ENCODE assay signal across 27 cellular contexts in the genomic region with DNA sequence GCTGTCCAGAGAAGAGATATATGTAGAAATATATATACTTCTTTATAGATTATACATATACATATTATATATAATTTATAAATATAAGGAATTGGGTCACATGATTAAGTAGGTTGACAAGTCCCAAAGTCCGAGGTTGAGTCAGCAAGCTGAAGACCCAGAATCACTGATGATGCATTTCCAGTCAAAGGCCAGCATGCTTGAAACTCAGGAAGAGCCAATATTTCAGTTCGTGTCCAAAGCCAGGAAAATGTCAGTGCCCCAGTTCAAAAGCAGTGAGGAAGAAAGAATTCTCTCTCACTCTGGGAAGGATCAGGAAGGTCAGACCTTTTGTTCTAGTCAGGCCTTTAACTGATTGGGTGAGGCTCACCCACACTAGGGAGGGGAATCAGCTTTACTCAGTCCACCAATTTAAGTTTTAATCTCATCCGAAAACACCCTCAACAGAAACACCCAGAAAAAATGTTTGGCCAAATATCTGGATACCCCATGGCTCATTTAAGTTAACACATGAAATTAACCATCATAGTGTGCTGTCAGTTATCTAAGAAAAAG. TPM values are rescaled to one million over a fixed set of nuclear protein-coding genes. Genes with fewer than 3 reads are reported as not detected.
"Had no signal": no experiment of that assay in that cellular context is flagged by ENCODE, and none has a peak within 500 bp of the region (broad histone marks: within the 10 kb centered on the region; RNA-seq: fewer than 3 reads in every experiment).

No MANE protein-coding gene starts in this region.

- H3K4me3 Mint-ChIP-seq: activated B cell treated with CpG ODN at 0.5 μM for 24 hours; activated CD4-positive, alpha-beta T cell treated with anti-CD3 and anti-CD28 coated beads, Interleukin-2, amount 10 ng/mL, durations not matched to agents 24 days and 14 days; activated CD8-positive, alpha-beta memory T cell treated with anti-CD3 and anti-CD28 coated beads, Interleukin-2, amount 10 ng/mL, durations not matched to agents 7 days and 5 days; activated naive CD4-positive, alpha-beta T cell treated with anti-CD3 and anti-CD28 coated beads for 36 hours; activated naive CD8-positive, alpha-beta T cell; activated T-cell treated with anti-CD3 and anti-CD28 coated beads, Interleukin-2, amount 50 U/mL, for 24 hours; activated T-helper 1 cell treated with anti-CD3 and anti-CD28 coated beads, Interleukin-12 subunit alpha, Interleukin-12 subunit beta, Interleukin-2, Interleukin-4 antibody, amounts not matched to agents 30 ng/mL and 10 ng/mL and 1 ng/mL, durations not matched to agents 14 hours and 24 hours and 36 hours had no signal

- DNase-seq: activated B cell treated with CpG ODN at 0.5 μM for 24 hours; activated CD4-positive, alpha-beta T cell treated with anti-CD3 and anti-CD28 coated beads for 1 hour; activated CD4-positive, alpha-beta T cell treated with anti-CD3 and anti-CD28 coated beads, Interleukin-2, amount 10 ng/mL, durations not matched to agents 24 days and 14 days; activated CD4-positive, alpha-beta T cell treated with anti-CD3 and anti-CD28 coated beads, Interleukin-2, amount 50 U/mL, for 48 hours; activated CD8-positive, alpha-beta memory T cell treated with anti-CD3 and anti-CD28 coated beads, Interleukin-2, amount 10 ng/mL, durations not matched to agents 7 days and 5 days; activated effector memory CD4-positive, alpha-beta T cell treated with Interleukin-2 at 50 U/mL for 16 hours; activated naive CD4-positive, alpha-beta T cell treated with anti-CD3 and anti-CD28 coated beads for 36 hours; activated T-cell treated with anti-CD3 and anti-CD28 coated beads, Interleukin-2, amount 50 U/mL, for 24 hours; central memory CD4-positive, alpha-beta T cell; Kasumi-1; KBM-7; MV-4-11; NCI-H1092 treated with DMSO at 0.1 percent for 48 hours; NCI-H1436; NCI-H1694 treated with DMSO at 0.1 percent for 48 hours; NCI-H2029 treated with DMSO at 0.1 percent for 48 hours; NCI-H510A treated with DMSO at 0.1 percent for 48 hours; NCI-H69; PC-3; SHP77 treated with DMSO at 0.1 percent for 48 hours; T-helper 2 cell; T1000 had no signal

- ATAC-seq: activated CD8-positive, alpha-beta memory T cell treated with anti-CD3 and anti-CD28 coated beads, Interleukin-2, amount 10 ng/mL, durations not matched to agents 7 days and 5 days; PC-3 had no signal

- H3K36me3 ChIP-seq: breast epithelium had no signal

- H3K27ac ChIP-seq: breast epithelium had no signal

- H3K27me3 ChIP-seq: breast epithelium had no signal

- H3K9me3 ChIP-seq: breast epithelium had no signal

- H3K4me1 Mint-ChIP-seq: activated B cell treated with CpG ODN at 0.5 μM for 24 hours; activated CD4-positive, alpha-beta T cell treated with anti-CD3 and anti-CD28 coated beads, Interleukin-2, amount 10 ng/mL, durations not matched to agents 24 days and 14 days; activated CD8-positive, alpha-beta memory T cell treated with anti-CD3 and anti-CD28 coated beads, Interleukin-2, amount 10 ng/mL, durations not matched to agents 7 days and 5 days had no signal

- H3K4me1 ChIP-seq: breast epithelium had no signal

- H3K9me3 Mint-ChIP-seq: activated B cell treated with CpG ODN at 0.5 μM for 24 hours; activated CD4-positive, alpha-beta T cell treated with anti-CD3 and anti-CD28 coated beads, Interleukin-2, amount 10 ng/mL, durations not matched to agents 24 days and 14 days; activated naive CD4-positive, alpha-beta T cell treated with anti-CD3 and anti-CD28 coated beads for 36 hours; activated T-cell treated with anti-CD3 and anti-CD28 coated beads, Interleukin-2, amount 50 U/mL, for 24 hours; activated T-helper 1 cell treated with anti-CD3 and anti-CD28 coated beads, Interleukin-12 subunit alpha, Interleukin-12 subunit beta, Interleukin-2, Interleukin-4 antibody, amounts not matched to agents 30 ng/mL and 10 ng/mL and 1 ng/mL, durations not matched to agents 14 hours and 24 hours and 36 hours had no signal

- H3K27ac Mint-ChIP-seq: activated B cell treated with CpG ODN at 0.5 μM for 24 hours; activated CD4-positive, alpha-beta T cell treated with anti-CD3 and anti-CD28 coated beads, Interleukin-2, amount 10 ng/mL, durations not matched to agents 24 days and 14 days; activated CD8-positive, alpha-beta memory T cell treated with anti-CD3 and anti-CD28 coated beads, Interleukin-2, amount 10 ng/mL, durations not matched to agents 7 days and 5 days; activated naive CD4-positive, alpha-beta T cell treated with anti-CD3 and anti-CD28 coated beads for 36 hours; activated naive CD8-positive, alpha-beta T cell; activated T-cell treated with anti-CD3 and anti-CD28 coated beads, Interleukin-2, amount 50 U/mL, for 24 hours; activated T-helper 1 cell treated with anti-CD3 and anti-CD28 coated beads, Interleukin-12 subunit alpha, Interleukin-12 subunit beta, Interleukin-2, Interleukin-4 antibody, amounts not matched to agents 30 ng/mL and 10 ng/mL and 1 ng/mL, durations not matched to agents 14 hours and 24 hours and 36 hours had no signal

- FAIRE-seq: RCC 7860, TTC549 had no signal

- H3K4me3 ChIP-seq: breast epithelium had no signal

- H3K27me3 Mint-ChIP-seq: activated B cell treated with CpG ODN at 0.5 μM for 24 hours; activated CD4-positive, alpha-beta T cell treated with anti-CD3 and anti-CD28 coated beads, Interleukin-2, amount 10 ng/mL, durations not matched to agents 24 days and 14 days; activated CD8-positive, alpha-beta memory T cell treated with anti-CD3 and anti-CD28 coated beads, Interleukin-2, amount 10 ng/mL, durations not matched to agents 7 days and 5 days; activated naive CD8-positive, alpha-beta T cell; activated T-cell treated with anti-CD3 and anti-CD28 coated beads, Interleukin-2, amount 50 U/mL, for 24 hours had no signal

RNA-seq across cellular contexts. Expression of gene LVRN, which starts 42.0 kb away (rescaled TPM):
- total RNA-seq: activated B cell treated with CpG ODN at 0.5 μM for 24 hours; activated CD4-positive, alpha-beta T cell treated with anti-CD3 and anti-CD28 coated beads, Interleukin-2, amount 10 ng/mL, durations not matched to agents 24 days and 14 days; activated naive CD4-positive, alpha-beta T cell treated with anti-CD3 and anti-CD28 coated beads for 36 hours; activated T-helper 1 cell treated with anti-CD3 and anti-CD28 coated beads, Interleukin-12 subunit alpha, Interleukin-12 subunit beta, Interleukin-2, Interleukin-4 antibody, amounts not matched to agents 30 ng/mL and 10 ng/mL and 1 ng/mL, durations not matched to agents 14 hours and 24 hours and 36 hours; PC-3 had no signal
